Comparison of ENCODE assay signal across 22 cellular contexts in genomic region chr4:114264877-114265291, GRCh38.
DNase-seq lines count a peak whose midpoint lies in the region; ATAC-seq and TF ChIP-seq lines count a peak whose summit lies in the region.
"Had no signal": no experiment of that assay in that cellular context is flagged by ENCODE, and none has a peak within 500 bp of the region (broad histone marks: within the 10 kb centered on the region; RNA-seq: fewer than 3 reads in every experiment).

No MANE protein-coding gene starts in this region.

- H3K4me3 ChIP-seq in SK-N-SH (ENCODE audit: low read depth in 2 of 2, low read length in 1 of 2) (no peak overlapping the region), mesenchymal stem cell (ENCODE audit: insufficient read depth in 1 of 2, low read depth in 1 of 2, low read length in 2 of 2) (no peak overlapping the region)
- H3K4me3 ChIP-seq: ascending aorta, GM12878, SJSA1, tibial nerve had no signal

- ATAC-seq in SK-N-SH treated with all-trans-retinoic acid at 6 μM for 48 hours, result no peak
- ATAC-seq in activated T-cell treated with anti-CD3 and anti-CD28 coated beads, Interleukin-2, amount 50 U/mL, for 72 hours (replicated peaks in 1 of 2), result no peak
- ATAC-seq in left ventricle myocardium superior, result no peak
- ATAC-seq: GM12878 had no signal

- no peaks in the 10 kb centered on the region for H3K9me2 ChIP-seq in SK-N-SH

- peaks cover 6% of the 10 kb centered on the region for H3K36me3 Mint-ChIP-seq in chondrocyte (ENCODE audit: low read depth)
- H3K36me3 Mint-ChIP-seq in activated T-cell treated with anti-CD3 and anti-CD28 coated beads, Interleukin-2, amount 50 U/mL, for 72 hours (ENCODE audit: insufficient read depth in 2 of 2), result no peaks in the 10 kb centered on the region

- H3K4me1 Mint-ChIP-seq in chondrocyte (ENCODE audit: low read depth), result peaks cover 52% of the 10 kb centered on the region
- no peaks in the 10 kb centered on the region for H3K4me1 Mint-ChIP-seq in activated T-cell treated with anti-CD3 and anti-CD28 coated beads, Interleukin-2, amount 50 U/mL, for 72 hours (ENCODE audit: low read depth)

- no peak overlapping the region for H2BK120ac ChIP-seq in mesenchymal stem cell (ENCODE audit: low read depth, low read length)

- H3K79me2 ChIP-seq in SK-N-SH (ENCODE audit: insufficient read depth), result no peaks in the 10 kb centered on the region

- no peak overlapping the region for H3K18ac ChIP-seq in mesenchymal stem cell (ENCODE audit: low read depth in 1 of 2, low read length in 2 of 2)

- no peak overlapping the region for H3K23ac ChIP-seq in mesenchymal stem cell (ENCODE audit: low read length in 2 of 2)

- no peaks in the 10 kb centered on the region for H4K20me1 ChIP-seq in SK-N-SH (ENCODE audit: insufficient read depth)

- peaks cover 24% of the 10 kb centered on the region for H3F3A ChIP-seq in SK-N-SH (replicated peaks; ENCODE audit: insufficient read depth)

- H2AFZ ChIP-seq in SK-N-SH (ENCODE audit: low read depth) (peak overlapping the region; percentile 44; the same call in 1 of the 2 replicates), mesenchymal stem cell (ENCODE audit: low read depth, low read length) (no peak overlapping the region)

- no peak overlapping the region for H4K91ac ChIP-seq in mesenchymal stem cell (ENCODE audit: low read length)

- H3K27ac Mint-ChIP-seq in chondrocyte (ENCODE audit: unreplicated experiment), result peak overlapping the region; percentile 19
- H3K27ac Mint-ChIP-seq in activated T-cell treated with anti-CD3 and anti-CD28 coated beads, Interleukin-2, amount 50 U/mL, for 72 hours, result no peak overlapping the region

- POLR2A ChIA-PET in SK-N-SH (lab: Yijun Ruan, JAX), result no interaction called here

- no peak for TF ChIP-seq CTCF in SK-N-SH (IDR thresholded peaks at IDR 0.05)
- TF ChIP-seq CTCF in chondrocyte (IDR thresholded peaks at IDR 0.05), result no peak

- peaks cover 13% of the 10 kb centered on the region for H3K9me3 Mint-ChIP-seq in chondrocyte (ENCODE audit: low read depth)
- no peaks in the 10 kb centered on the region for H3K9me3 Mint-ChIP-seq in activated T-cell treated with anti-CD3 and anti-CD28 coated beads, Interleukin-2, amount 50 U/mL, for 72 hours

- no peak overlapping the region for H3K4me3 Mint-ChIP-seq in chondrocyte (ENCODE audit: unreplicated experiment)
- no peak overlapping the region for H3K4me3 Mint-ChIP-seq in activated T-cell treated with anti-CD3 and anti-CD28 coated beads, Interleukin-2, amount 50 U/mL, for 72 hours

- peaks cover 3 to 11% of the 10 kb centered on the region in 2 experiments; a peak in 3 of 4 replicates for H3K4me1 ChIP-seq in SK-N-SH (ENCODE audit: control insufficient read depth in 1 of 2, insufficient read depth in 2 of 2, low read depth in 1 of 2, low read length in 1 of 2)
- peaks cover 1% of the 10 kb centered on the region for H3K4me1 ChIP-seq in mesenchymal stem cell (ENCODE audit: control insufficient read depth, insufficient read depth, low read depth, low read length)
- H3K4me1 ChIP-seq: tibial nerve had no signal

- H3K9me3 ChIP-seq in SK-N-SH (no peaks in the 10 kb centered on the region), mesenchymal stem cell (ENCODE audit: control insufficient read depth, low read length) (no peaks in the 10 kb centered on the region)
- H3K9me3 ChIP-seq: ascending aorta, SJSA1 had no signal

- H3K27me3 Mint-ChIP-seq in chondrocyte (ENCODE audit: low read depth), result no peaks in the 10 kb centered on the region
- H3K27me3 Mint-ChIP-seq in activated T-cell treated with anti-CD3 and anti-CD28 coated beads, Interleukin-2, amount 50 U/mL, for 72 hours (ENCODE audit: low read depth), result no peaks in the 10 kb centered on the region

- no peak for TF ChIP-seq RAD21 in SK-N-SH (IDR thresholded peaks at IDR 0.05; ENCODE audit: low read length)

- no peak overlapping the region for H3K14ac ChIP-seq in mesenchymal stem cell (ENCODE audit: low read length in 2 of 2)

- intact Hi-C loops in left ventricle myocardium superior (cut with micrococcal nuclease), result no loop called here

- H3K27ac ChIP-seq in SK-N-SH (ENCODE audit: low read depth in 2 of 2, low read length in 1 of 2), result peak overlapping the region in 1 of 2 experiments; percentile 79; a peak in 2 of 4 replicates
- H3K27ac ChIP-seq in mesenchymal stem cell (ENCODE audit: low read length, poor library complexity, severe bottlenecking), result peak overlapping the region; percentile 74
- H3K27ac ChIP-seq: 22Rv1, ascending aorta, SJSA1, tibial nerve had no signal

- no peak overlapping the region for H3K4ac ChIP-seq in mesenchymal stem cell (ENCODE audit: low read depth in 1 of 2, low read length in 2 of 2)

- H3K36me3 ChIP-seq in SK-N-SH (replicated peaks in 1 of 2; ENCODE audit: control insufficient read depth in 1 of 2, insufficient read depth in 2 of 2, low read length in 1 of 2) (peaks cover 0 to 3% of the 10 kb centered on the region in 2 experiments), mesenchymal stem cell (ENCODE audit: control insufficient read depth in 1 of 2, insufficient read depth in 2 of 2, low read depth in 1 of 2, low read length in 2 of 2) (no peaks in the 10 kb centered on the region)
- H3K36me3 ChIP-seq: ascending aorta, SJSA1, tibial nerve had no signal

- 65% methylated on average over 1 of the region's 1 CpG for WGBS in SK-N-SH (ENCODE audit: low lambda C conversion rate)
- WGBS in mesenchymal stem cell, result no CpG with 5 or more reads among the region's 1 CpG

- no peaks in the 10 kb centered on the region for H3K27me3 ChIP-seq in SK-N-SH (ENCODE audit: insufficient read depth)
- H3K27me3 ChIP-seq in mesenchymal stem cell (ENCODE audit: control insufficient read depth in 1 of 2, insufficient read depth in 1 of 2, low read length in 2 of 2), result no peaks in the 10 kb centered on the region
- H3K27me3 ChIP-seq: ascending aorta, SJSA1, tibial nerve had no signal

- no peak overlapping the region for H2BK15ac ChIP-seq in mesenchymal stem cell (ENCODE audit: low read depth, poor library complexity, severe bottlenecking)

- no peak for TF ChIP-seq EP300 in SK-N-SH (IDR thresholded peaks at IDR 0.05; ENCODE audit: borderline replicate concordance in 1 of 2, low read depth in 1 of 2, low read length in 1 of 2)

- H3K9ac ChIP-seq in SK-N-SH (no peak overlapping the region), mesenchymal stem cell (ENCODE audit: low read length) (no peak overlapping the region)

- H2AK5ac ChIP-seq in mesenchymal stem cell (ENCODE audit: low read length, severe bottlenecking), result no peak overlapping the region

- H2BK5ac ChIP-seq in mesenchymal stem cell (ENCODE audit: low read depth, low read length, poor library complexity, severe bottlenecking), result no peak overlapping the region

- no peak for DNase-seq in SK-N-SH
- DNase-seq in chondrocyte (ENCODE audit: low spot score), result no peak
- DNase-seq in mesenchymal stem cell, result no peak
- no peak for DNase-seq in RPMI8226
- no peak for DNase-seq in AG20443 (ENCODE audit: low spot score)
- DNase-seq in activated T-cell treated with anti-CD3 and anti-CD28 coated beads, Interleukin-2, amount 50 U/mL, for 72 hours, result no peak
- DNase-seq in left ventricle myocardium superior, result no peak
- DNase-seq: activated CD4-positive, alpha-beta T cell treated with anti-CD3 and anti-CD28 coated beads for 48 hours; activated naive CD4-positive, alpha-beta T cell treated with Interleukin-2 at 50 U/mL for 16 hours; erythroblast; H7; hippocampal formation; NCI-H1694; NCI-H446; nucleus accumbens; small intestine had no signal

- H4K8ac ChIP-seq in mesenchymal stem cell (ENCODE audit: low read length), result no peak overlapping the region

- H3K79me1 ChIP-seq in mesenchymal stem cell (replicated peaks; ENCODE audit: low read length, poor library complexity, severe bottlenecking), result no peaks in the 10 kb centered on the region

- H3K4me2 ChIP-seq in SK-N-SH (no peak overlapping the region), mesenchymal stem cell (ENCODE audit: low read length, poor library complexity, severe bottlenecking) (no peak overlapping the region)

- H2BK12ac ChIP-seq in mesenchymal stem cell (ENCODE audit: low read length in 2 of 2), result no peak overlapping the region

- CTCF ChIA-PET in SK-N-SH (lab: Yijun Ruan, JAX), result no interaction called here

TF ChIP-seq in SK-N-SH, 30 proteins besides CTCF, POLR2A, EP300 and RAD21 (continues in another document):
- no peak for TF ChIP-seq PBX3 (IDR thresholded peaks at IDR 0.05)
- no peak for TF ChIP-seq SIN3A (IDR thresholded peaks at IDR 0.05; ENCODE audit: borderline replicate concordance, low read depth, low read length)
- TF ChIP-seq YY1 (IDR thresholded peaks at IDR 0.05; ENCODE audit: low read depth), result no peak
- TF ChIP-seq SMC3 (IDR thresholded peaks at IDR 0.05; ENCODE audit: low read depth, low read length), result no peak
- no peak for TF ChIP-seq RFX5 (IDR thresholded peaks at IDR 0.05; ENCODE audit: low read length)
- no peak for TF ChIP-seq TAF1 (IDR thresholded peaks at IDR 0.05; ENCODE audit: borderline replicate concordance, low read depth, low read length)
- no peak for TF ChIP-seq MXI1 (IDR thresholded peaks at IDR 0.05; ENCODE audit: low read depth, low read length)

TF ChIP-seq in SK-N-SH treated with all-trans-retinoic acid at 6 μM for 48 hours, 23 proteins besides CTCF, POLR2A, EP300 and RAD21 (continues in another document):
- TF ChIP-seq ZNF565 (CRISPR knock-in tag; conservative IDR thresholded peaks at IDR 0.05; ENCODE audit: low read depth) (no peak), ZNF70 (CRISPR knock-in tag; IDR thresholded peaks at IDR 0.05) (no peak), POU6F1 (CRISPR knock-in tag; IDR thresholded peaks at IDR 0.05; ENCODE audit: borderline replicate concordance, low read depth) (no peak), CSDC2 (CRISPR knock-in tag; IDR thresholded peaks at IDR 0.05) (no peak), OSR1 (CRISPR knock-in tag; IDR thresholded peaks at IDR 0.05) (no peak), ZNF8 (CRISPR knock-in tag; IDR thresholded peaks at IDR 0.05) (no peak), ZFP30 (CRISPR knock-in tag; IDR thresholded peaks at IDR 0.05) (no peak)
